8 cellular contexts compared by ENCODE assay signal in genomic region chr16:12228607-12229499, GRCh38.
DNase-seq lines count a peak whose midpoint lies in the region; ATAC-seq and TF ChIP-seq lines count a peak whose summit lies in the region.

No MANE protein-coding gene starts in this region.

- no peaks in the 10 kb centered on the region for H3K27me3 Mint-ChIP-seq in activated T-cell treated with anti-CD3 and anti-CD28 coated beads, Interleukin-2, amount 50 U/mL, for 72 hours (ENCODE audit: low read depth)

- peak; percentile 39 for DNase-seq in GM13977 (ENCODE audit: low spot score)
- DNase-seq in NCI-H446 (lab: John Stamatoyannopoulos, UW): peak; percentile 12 to 71
- DNase-seq in activated T-cell treated with anti-CD3 and anti-CD28 coated beads, Interleukin-2, amount 50 U/mL, for 72 hours: peak; percentile 17 to 20
- peak; percentile 66 to 73 for DNase-seq in cardiac muscle cell (ENCODE audit: low read depth in 1 of 2, low spot score in 1 of 2)
- peak in 1 of 2 donors; percentile 31 for DNase-seq in psoas muscle
- DNase-seq in AML-193 (lab: John Stamatoyannopoulos, UW): no peak

- 69 to 71% (median 70%) methylated on average over 14 of the region's 14 CpGs for WGBS in psoas muscle, 3 donors

- TF ChIP-seq CTCF in GM13977 (IDR thresholded peaks at IDR 0.05; ENCODE audit: extremely low read depth, insufficient read depth, missing control alignments) (peak; percentile 78), cardiac muscle cell (IDR thresholded peaks at IDR 0.05; ENCODE audit: low read depth, low read length) (peak; percentile 81), psoas muscle (IDR thresholded peaks at IDR 0.05) (peak; percentile 40)

- in situ Hi-C loops in GM13977 (cut with MboI; ENCODE audit: low pct_unique_long_range_greater_than_20kb, low sequenced_read_pairs, unreplicated experiment): no loop called here

- no peak overlapping the region for H3K27ac Mint-ChIP-seq in activated T-cell treated with anti-CD3 and anti-CD28 coated beads, Interleukin-2, amount 50 U/mL, for 72 hours

- peak; percentile 41 to 42 for ATAC-seq in activated T-cell treated with anti-CD3 and anti-CD28 coated beads, Interleukin-2, amount 50 U/mL, for 72 hours (replicated peaks in 1 of 2)
- ATAC-seq in psoas muscle (peak in 3 of 4 donors; percentile 37 to 55 (median 50)), GM19463 (IDR thresholded peaks at IDR 0.05; ENCODE audit: unreplicated experiment) (no peak)

- H3K4me1 Mint-ChIP-seq in activated T-cell treated with anti-CD3 and anti-CD28 coated beads, Interleukin-2, amount 50 U/mL, for 72 hours (ENCODE audit: low read depth): peaks cover 10% of the 10 kb centered on the region

- H3K36me3 Mint-ChIP-seq in activated T-cell treated with anti-CD3 and anti-CD28 coated beads, Interleukin-2, amount 50 U/mL, for 72 hours (ENCODE audit: insufficient read depth in 2 of 2): no peaks in the 10 kb centered on the region

- no peak overlapping the region for H3K4me3 Mint-ChIP-seq in activated T-cell treated with anti-CD3 and anti-CD28 coated beads, Interleukin-2, amount 50 U/mL, for 72 hours

- no peaks in the 10 kb centered on the region for H3K9me3 Mint-ChIP-seq in activated T-cell treated with anti-CD3 and anti-CD28 coated beads, Interleukin-2, amount 50 U/mL, for 72 hours

- H3K4me3 ChIP-seq in BLaER1 treated with 17β-estradiol and CSF1 and Interleukin-3, amounts not matched to agents 10 nM and 100 nM: no peak overlapping the region
- H3K4me3 ChIP-seq in cardiac muscle cell (no peak overlapping the region), psoas muscle (no peak overlapping the region)

- peaks cover 0 to 92% (median 0%) of the 10 kb centered on the region in 11 experiments; a peak in 3 of 22 replicates for H4K20me1 ChIP-seq in BLaER1 treated with 17β-estradiol and CSF1 and Interleukin-3, amounts not matched to agents 10 nM and 100 nM

- H3K4me2 ChIP-seq in BLaER1 treated with 17β-estradiol and CSF1 and Interleukin-3, amounts not matched to agents 10 nM and 100 nM: peak overlapping the region in 9 of 11 experiments; percentile 3 to 46 (median 41); a peak in 17 of 22 replicates

- H3K9ac ChIP-seq in BLaER1 treated with 17β-estradiol and CSF1 and Interleukin-3, amounts not matched to agents 10 nM and 100 nM: no peak overlapping the region; a peak in 1 of 22 replicates

- intact Hi-C loops in psoas muscle (cut with DNase I): loop anchor here in 1 of 2 donors (5.0 kb wide), 1 partner anchor 132 kb away; no protein-coding TSS in a partner anchor

- H3K9me3 ChIP-seq in BLaER1 treated with 17β-estradiol and CSF1 and Interleukin-3, amounts not matched to agents 10 nM and 100 nM (replicated peaks in 1 of 11): no peaks in the 10 kb centered on the region; a peak in 1 of 22 replicates
- H3K9me3 ChIP-seq in cardiac muscle cell (ENCODE audit: low read depth): no peaks in the 10 kb centered on the region
- no peaks in the 10 kb centered on the region for H3K9me3 ChIP-seq in psoas muscle

- H3K36me3 ChIP-seq in BLaER1 treated with 17β-estradiol and CSF1 and Interleukin-3, amounts not matched to agents 10 nM and 100 nM: peaks cover 0 to 5% (median 0%) of the 10 kb centered on the region in 11 experiments; a peak in 1 of 22 replicates
- H3K36me3 ChIP-seq in cardiac muscle cell: no peaks in the 10 kb centered on the region
- no peaks in the 10 kb centered on the region for H3K36me3 ChIP-seq in psoas muscle (ENCODE audit: insufficient read depth in 1 of 2, low read depth in 1 of 2)

- H3K27ac ChIP-seq in BLaER1 treated with 17β-estradiol and CSF1 and Interleukin-3, amounts not matched to agents 10 nM and 100 nM: peak overlapping the region in 2 of 11 experiments; percentile 9 to 27; a peak in 1 of 22 replicates
- H3K27ac ChIP-seq in cardiac muscle cell (no peak overlapping the region), psoas muscle (no peak overlapping the region)

- H3K27me3 ChIP-seq in BLaER1 treated with 17β-estradiol and CSF1 and Interleukin-3, amounts not matched to agents 10 nM and 100 nM: no peaks in the 10 kb centered on the region
- no peaks in the 10 kb centered on the region for H3K27me3 ChIP-seq in cardiac muscle cell
- no peaks in the 10 kb centered on the region for H3K27me3 ChIP-seq in psoas muscle (ENCODE audit: insufficient read depth in 3 of 3, low read length in 2 of 3)

- peaks cover 0 to 68% (median 38%) of the 10 kb centered on the region in 10 experiments; a peak in 15 of 20 replicates for H3K4me1 ChIP-seq in BLaER1 treated with 17β-estradiol and CSF1 and Interleukin-3, amounts not matched to agents 10 nM and 100 nM
- H3K4me1 ChIP-seq in cardiac muscle cell (ENCODE audit: low read depth): no peaks in the 10 kb centered on the region
- no peaks in the 10 kb centered on the region for H3K4me1 ChIP-seq in psoas muscle

Comparison
In these comparisons a context has a peak if more than half of its experiments do, and no peak if none do; other contexts are left out.
1. DNase-seq: peak in GM13977 (single experiment), NCI-H446 (2 of 2), activated T-cell treated with anti-CD3 and anti-CD28 coated beads, Interleukin-2, amount 50 U/mL, for 72 hours (2 of 2) and cardiac muscle cell (2 of 2); none in AML-193 (0 of 2).
2. Peak in every context shown above with its lines, with median percentiles within 50 percentile points of each other: CTCF ChIP-seq.